In genomic region chr5:141960449-141961323, GRCh38 we compare ENCODE assay signal across 8 cellular contexts. TPM values are rescaled to one million over a fixed set of nuclear protein-coding genes. Genes with fewer than 3 reads are reported as not detected.
DNase-seq lines count a peak whose midpoint lies in the region; ATAC-seq and TF ChIP-seq lines count a peak whose summit lies in the region.

No MANE protein-coding gene starts in this region.

- no TSS peak for BruUV-seq in A673 (replicated peaks; lab: Mats Ljungman, UMichigan)

- intact Hi-C loops in A673 (cut with micrococcal nuclease; ENCODE audit: unreplicated experiment), result loop anchor here (1.0 to 2.0 kb wide), 3 partner anchors 72 to 296 kb away; no protein-coding TSS in a partner anchor

- TF ChIP-seq CTCF in A673 (conservative IDR thresholded peaks at IDR 0.05; ENCODE audit: low read depth, low read length) (peak; percentile 94), astrocyte of the cerebellum (IDR thresholded peaks at IDR 0.05; ENCODE audit: low read depth, low read length, missing control alignments) (peak; percentile 84)

- DNase-seq in A673 (ENCODE audit: low spot score), result peak; percentile 93
- peak; percentile 26 to 48 for DNase-seq in NCI-H1930 (lab: John Stamatoyannopoulos, UW)
- DNase-seq in T1000 (lab: John Stamatoyannopoulos, UW), result peak; percentile 69
- peak; percentile 68 for DNase-seq in astrocyte of the cerebellum (ENCODE audit: low read depth)
- peak; percentile 75 for DNase-seq in iPS DF 6.9 (ENCODE audit: low read depth, low spot score)
- peak; percentile 85 for DNase-seq in stimulated activated CD4-positive, alpha-beta T cell treated with anti-CD3 and anti-CD28 coated beads, Interleukin-12 subunit alpha, Interleukin-12 subunit beta, amount 100 ng/mL, for 4 hours

- in situ Hi-C loops in astrocyte of the cerebellum (cut with HindIII; ENCODE audit: low sequenced_read_pairs), result no loop called here

- no CpG with 5 or more reads among the region's 14 CpGs for WGBS in iPS DF 6.9 (ENCODE audit: insufficient coverage, insufficient read length)

- POLR2A ChIA-PET in A673 (lab: Charles Lee; ENCODE audit: low non-redundant PET), result interaction anchor here (0.6 to 0.7 kb wide), 2 partner anchors 157 to 267 kb away, joined by 3 read pairs; no protein-coding TSS in a partner anchor

- H3K36me3 ChIP-seq in A673 (ENCODE audit: insufficient read depth, low read length, poor library complexity, severe bottlenecking), result no peaks in the 10 kb centered on the region
- no peaks in the 10 kb centered on the region for H3K36me3 ChIP-seq in iPS DF 6.9 (ENCODE audit: control insufficient read depth, insufficient read depth, low read length)

- no peak overlapping the region for H3K4me3 ChIP-seq in A673 (ENCODE audit: low read depth, low read length, poor library complexity, severe bottlenecking)
- no peak overlapping the region for H3K4me3 ChIP-seq in astrocyte of the cerebellum (ENCODE audit: low read depth, low read length)
- no peak overlapping the region for H3K4me3 ChIP-seq in iPS DF 6.9 (ENCODE audit: low read length)

- H3K9me3 ChIP-seq in A673 (ENCODE audit: low read depth, low read length, poor library complexity, severe bottlenecking), result no peaks in the 10 kb centered on the region
- H3K9me3 ChIP-seq in iPS DF 6.9 (ENCODE audit: control insufficient read depth, insufficient read depth, low read length), result no peaks in the 10 kb centered on the region

- H3K27me3 ChIP-seq in A673 (replicated peaks; ENCODE audit: insufficient read depth, low read depth, low read length, poor library complexity) (no peaks in the 10 kb centered on the region), iPS DF 6.9 (ENCODE audit: control insufficient read depth, insufficient read depth, low read length) (no peaks in the 10 kb centered on the region)

- peaks cover 28% of the 10 kb centered on the region for H3K4me1 ChIP-seq in A673 (ENCODE audit: insufficient read depth, low read length, poor library complexity, severe bottlenecking)
- peaks cover 4% of the 10 kb centered on the region; the same call in 1 of the 2 replicates for H3K4me1 ChIP-seq in iPS DF 6.9 (ENCODE audit: control insufficient read depth, insufficient read depth, low read length)

- CTCF ChIA-PET in A673 (lab: Charles Lee), result interaction anchor here (0.5 to 2.2 kb wide), 13 partner anchors 9 to 388 kb away, joined by 3 to 47 read pairs (median 4); partner anchors contain the start of genes PCDH1 and RNF14

- H3K27ac ChIP-seq in A673 (ENCODE audit: low read depth, low read length, poor library complexity, severe bottlenecking), result no peak overlapping the region
- H3K27ac ChIP-seq in iPS DF 6.9 (ENCODE audit: low read length), result no peak overlapping the region

- ATAC-seq in GM18508 (IDR thresholded peaks at IDR 0.05; ENCODE audit: insufficient read depth, unreplicated experiment), result peak; percentile 69
- peak; percentile 87 for ATAC-seq in HG02981 (IDR thresholded peaks at IDR 0.05; ENCODE audit: unreplicated experiment)

RNA-seq across cellular contexts. Expression of gene PCDH12, which starts 2.7 kb away (rescaled TPM):
- 0.57 and 0.75 TPM in 2 replicates for total RNA-seq in A673 (2021)

RNA-seq across cellular contexts. Expression of gene RNF14, which starts 8.2 kb away (rescaled TPM):
- 59.2 and 67.1 TPM in 2 replicates for total RNA-seq in A673 (2021)

RNA-seq across cellular contexts. Expression of gene DELE1, which starts 37.0 kb away (rescaled TPM):
- total RNA-seq in A673 (2021), result 35.1 and 40.1 TPM in 2 replicates

RNA-seq across cellular contexts. Expression of gene GNPDA1, which starts 52.1 kb away (rescaled TPM):
- total RNA-seq in A673 (2021), result 46.7 and 52.4 TPM in 2 replicates

Comparison
In these comparisons a context has a peak if more than half of its experiments do, and no peak if none do; other contexts are left out.
1. DNase-seq: peak in every context shown above with its lines; median percentile 93 in A673; 85 in stimulated activated CD4-positive, alpha-beta T cell treated with anti-CD3 and anti-CD28 coated beads, Interleukin-12 subunit alpha, Interleukin-12 subunit beta, amount 100 ng/mL, for 4 hours; 75 in iPS DF 6.9; 69 in T1000; 68 in astrocyte of the cerebellum; 37 in NCI-H1930.